In genomic region chr19:10516064-10516385, GRCh38 we compare ENCODE assay signal across 19 cellular contexts. TPM values are rescaled to one million over a fixed set of nuclear protein-coding genes. Genes with fewer than 3 reads are reported as not detected.
A peak's percentile ranks its signal among the peaks of the same experiment; 100 is the strongest.
DNase-seq lines count a peak whose midpoint lies in the region; ATAC-seq lines count a peak whose summit lies in the region.
"Had no signal": no experiment of that assay in that cellular context is flagged by ENCODE, and none has a peak within 500 bp of the region (broad histone marks: within the 10 kb centered on the region; RNA-seq: fewer than 3 reads in every experiment).

No MANE protein-coding gene starts in this region.

- ATAC-seq in activated T-cell treated with anti-CD3 and anti-CD28 coated beads, Interleukin-2, amount 50 U/mL, for 72 hours (replicated peaks in 1 of 2): peak in 1 of 2 donors; percentile 25
- no peak for ATAC-seq in activated naive CD8-positive, alpha-beta T cell treated with anti-CD3 and anti-CD28 coated beads, Interleukin-2, amount 50 U/mL, for 24 hours

- no peak overlapping the region for H3K27ac Mint-ChIP-seq in activated T-cell treated with anti-CD3 and anti-CD28 coated beads, Interleukin-2, amount 50 U/mL, for 72 hours
- H3K27ac Mint-ChIP-seq in activated naive CD8-positive, alpha-beta T cell treated with anti-CD3 and anti-CD28 coated beads, Interleukin-2, amount 50 U/mL, for 24 hours: no peak overlapping the region

- WGBS in GM23248 (ENCODE audit: low coverage in 1 of 2, low lambda C conversion rate in 2 of 2, missing lambda C conversion rate in 2 of 2), 2 experiments: 80 to 84% methylated on average over 5 of the region's 5 CpGs

- peaks cover 31% of the 10 kb centered on the region for H3K4me1 Mint-ChIP-seq in activated T-cell treated with anti-CD3 and anti-CD28 coated beads, Interleukin-2, amount 50 U/mL, for 72 hours (ENCODE audit: low read depth)
- peaks cover 29% of the 10 kb centered on the region for H3K4me1 Mint-ChIP-seq in activated naive CD8-positive, alpha-beta T cell treated with anti-CD3 and anti-CD28 coated beads, Interleukin-2, amount 50 U/mL, for 24 hours

- H3K4me2 ChIP-seq in GM23248 (ENCODE audit: unreplicated experiment): no peak overlapping the region

- 0 out of 2 replicates have a peak, but pooled peaks cover 3% of the 10 kb centered on the region for H3F3A ChIP-seq in GM23248 (ENCODE audit: insufficient read depth)

- H3K4me1 ChIP-seq in GM23248 (ENCODE audit: insufficient read depth): no peaks in the 10 kb centered on the region

- no peak overlapping the region for H3K9ac ChIP-seq in GM23248
- H3K9ac ChIP-seq: SK-N-SH had no signal

- no peaks in the 10 kb centered on the region for H3K36me3 ChIP-seq in GM23248 (ENCODE audit: low read depth)

- H2AFZ ChIP-seq in GM23248: no peak overlapping the region

- no peaks in the 10 kb centered on the region for H3K9me2 ChIP-seq in GM23248 (ENCODE audit: insufficient read depth)
- H3K9me2 ChIP-seq: SK-N-SH had no signal

- H4K20me1 ChIP-seq in GM23248 (ENCODE audit: insufficient read depth): no peaks in the 10 kb centered on the region

- peaks cover 60% of the 10 kb centered on the region for H3K27me3 Mint-ChIP-seq in activated T-cell treated with anti-CD3 and anti-CD28 coated beads, Interleukin-2, amount 50 U/mL, for 72 hours (ENCODE audit: low read depth)
- peaks cover 58% of the 10 kb centered on the region for H3K27me3 Mint-ChIP-seq in activated naive CD8-positive, alpha-beta T cell treated with anti-CD3 and anti-CD28 coated beads, Interleukin-2, amount 50 U/mL, for 24 hours

- peak overlapping the region; percentile 2 for H3K4me3 Mint-ChIP-seq in activated T-cell treated with anti-CD3 and anti-CD28 coated beads, Interleukin-2, amount 50 U/mL, for 72 hours
- peak overlapping the region; percentile 24 for H3K4me3 Mint-ChIP-seq in activated naive CD8-positive, alpha-beta T cell treated with anti-CD3 and anti-CD28 coated beads, Interleukin-2, amount 50 U/mL, for 24 hours

- no peaks in the 10 kb centered on the region for H3K79me2 ChIP-seq in GM23248 (ENCODE audit: insufficient read depth)

- no peak for DNase-seq in activated T-cell treated with anti-CD3 and anti-CD28 coated beads, Interleukin-2, amount 50 U/mL, for 72 hours
- DNase-seq in activated T-cell treated with anti-CD3 and anti-CD28 coated beads, Interleukin-2, amount 50 U/mL, for 48 hours: no peak
- DNase-seq in activated naive CD8-positive, alpha-beta T cell treated with anti-CD3 and anti-CD28 coated beads, Interleukin-2, amount 50 U/mL, for 24 hours: no peak
- DNase-seq in mucosa of gallbladder (ENCODE audit: low spot score) (no peak), GM23248 (no peak), NCI-H2196 (lab: John Stamatoyannopoulos, UW; ENCODE audit: unreplicated experiment) (no peak)
- DNase-seq: activated CD4-positive, alpha-beta T cell treated with anti-CD3 and anti-CD28 coated beads, Interleukin-2, amount 50 U/mL, for 48 hours; activated naive CD4-positive, alpha-beta T cell treated with anti-CD3 and anti-CD28 coated beads, Interleukin-2, amount 50 U/mL, for 16 hours; Calu3; cerebellar nuclear complex; islet precursor cell; NCI-H1694 treated with DMSO at 0.1 percent for 48 hours; NCI-H524; OCI-M1; SK-N-SH; testis had no signal

- H3K27me3 ChIP-seq in layer of hippocampus (ENCODE audit: control insufficient read depth, insufficient read depth, low read length) (peaks cover 6% of the 10 kb centered on the region), GM23248 (replicated peaks; ENCODE audit: insufficient read depth) (peaks cover 12% of the 10 kb centered on the region)
- H3K27me3 ChIP-seq: testis had no signal

- in situ Hi-C loops in GM23248 (cut with MboI): no loop called here

- H3K27ac ChIP-seq in layer of hippocampus (ENCODE audit: low read depth, low read length) (peak overlapping the region; percentile 96), temporal lobe (ENCODE audit: low read depth, low read length) (peak overlapping the region; percentile 91), GM23248 (no peak overlapping the region)
- H3K27ac ChIP-seq: testis had no signal

- no peaks in the 10 kb centered on the region for H3K9me3 Mint-ChIP-seq in activated T-cell treated with anti-CD3 and anti-CD28 coated beads, Interleukin-2, amount 50 U/mL, for 72 hours
- no peaks in the 10 kb centered on the region for H3K9me3 Mint-ChIP-seq in activated naive CD8-positive, alpha-beta T cell treated with anti-CD3 and anti-CD28 coated beads, Interleukin-2, amount 50 U/mL, for 24 hours

- H3K9me3 ChIP-seq in GM23248 (ENCODE audit: low read depth): no peaks in the 10 kb centered on the region
- H3K9me3 ChIP-seq: SK-N-SH, testis had no signal

- H3K4me3 ChIP-seq in GM23248: no peak overlapping the region
- H3K4me3 ChIP-seq: testis had no signal

- H3K36me3 Mint-ChIP-seq in activated T-cell treated with anti-CD3 and anti-CD28 coated beads, Interleukin-2, amount 50 U/mL, for 72 hours (ENCODE audit: insufficient read depth in 2 of 2): no peaks in the 10 kb centered on the region
- H3K36me3 Mint-ChIP-seq in activated naive CD8-positive, alpha-beta T cell treated with anti-CD3 and anti-CD28 coated beads, Interleukin-2, amount 50 U/mL, for 24 hours (ENCODE audit: low read depth): no peaks in the 10 kb centered on the region

RNA-seq across cellular contexts. Expression of gene S1PR5, which starts 1.2 kb away (rescaled TPM):
- total RNA-seq in activated T-cell treated with anti-CD3 and anti-CD28 coated beads, Interleukin-2, amount 50 U/mL, for 72 hours: 1 to 10 TPM in 1 of 2 donors, under 1 TPM in 1; 0.19 to 1.8 TPM
- under 0.01 TPM for total RNA-seq in temporal lobe
- 0.20 TPM for total RNA-seq in mucosa of gallbladder
- total RNA-seq in GM23248 (2014; rRNA removed; shearing (Covaris generic)): 1.8 and 3.3 TPM in 2 replicates
- polyA plus RNA-seq in GM23248 (2016; fragmentation: Nextera tagmentation; extraction: Ambion mirVana): 1.2 and 1.6 TPM in 2 replicates
- total RNA-seq: Calu3, epithelial cell of proximal tubule had no signal

RNA-seq across cellular contexts. Expression of gene KEAP1, which starts 12.9 kb away (rescaled TPM):
- 10 to 100 TPM; 65.2 to 70.7 TPM for total RNA-seq in activated T-cell treated with anti-CD3 and anti-CD28 coated beads, Interleukin-2, amount 50 U/mL, for 72 hours
- total RNA-seq in temporal lobe (40.6 TPM), mucosa of gallbladder (81.7 TPM)
- total RNA-seq in GM23248 (2014; rRNA removed; shearing (Covaris generic)): 93.2 and 99.5 TPM in 2 replicates
- polyA plus RNA-seq in GM23248 (2016; fragmentation: Nextera tagmentation; extraction: Ambion mirVana): 74.4 and 81.5 TPM in 2 replicates

RNA-seq across cellular contexts. Expression of gene ATG4D, which starts 27.7 kb away (rescaled TPM):
- total RNA-seq in activated T-cell treated with anti-CD3 and anti-CD28 coated beads, Interleukin-2, amount 50 U/mL, for 72 hours: 10 to 100 TPM; 35.4 to 37.0 TPM
- total RNA-seq in temporal lobe (8.6 TPM), mucosa of gallbladder (29.5 TPM)
- total RNA-seq in GM23248 (2014; rRNA removed; shearing (Covaris generic)): 12.4 and 18.0 TPM in 2 replicates
- polyA plus RNA-seq in GM23248 (2016; fragmentation: Nextera tagmentation; extraction: Ambion mirVana): 6.2 and 6.3 TPM in 2 replicates

RNA-seq across cellular contexts. Expression of gene KRI1, which starts 49.8 kb away (rescaled TPM):
- 10 to 100 TPM; 48.4 to 61.7 TPM for total RNA-seq in activated T-cell treated with anti-CD3 and anti-CD28 coated beads, Interleukin-2, amount 50 U/mL, for 72 hours
- total RNA-seq in temporal lobe (3.2 TPM), mucosa of gallbladder (21.1 TPM)
- 10.5 and 11.3 TPM in 2 replicates for total RNA-seq in GM23248 (2014; rRNA removed; shearing (Covaris generic))
- polyA plus RNA-seq in GM23248 (2016; fragmentation: Nextera tagmentation; extraction: Ambion mirVana): 14.9 and 15.1 TPM in 2 replicates

RNA-seq across cellular contexts. Expression of gene CDKN2D, which starts 52.8 kb away (rescaled TPM):
- 10 to 100 TPM; 69.6 to 72.8 TPM for total RNA-seq in activated T-cell treated with anti-CD3 and anti-CD28 coated beads, Interleukin-2, amount 50 U/mL, for 72 hours
- 46.7 TPM for total RNA-seq in temporal lobe
- 6.2 TPM for total RNA-seq in mucosa of gallbladder
- 7.8 and 8.5 TPM in 2 replicates for total RNA-seq in GM23248 (2014; rRNA removed; shearing (Covaris generic))
- 10.7 and 11.7 TPM in 2 replicates for polyA plus RNA-seq in GM23248 (2016; fragmentation: Nextera tagmentation; extraction: Ambion mirVana)
